12 cellular contexts compared by ENCODE assay signal in genomic region chr12:93166891-93167307, GRCh38.
DNase-seq lines count a peak whose midpoint lies in the region; ATAC-seq and TF ChIP-seq lines count a peak whose summit lies in the region.
"Had no signal": no experiment of that assay in that cellular context is flagged by ENCODE, and none has a peak within 500 bp of the region (broad histone marks: within the 10 kb centered on the region; RNA-seq: fewer than 3 reads in every experiment).

No MANE protein-coding gene starts in this region.

- H3K36me3 Mint-ChIP-seq in Calu3 (ENCODE audit: insufficient read depth, unreplicated experiment), result peaks cover 7% of the 10 kb centered on the region
- H3K36me3 Mint-ChIP-seq: natural killer cell had no signal

- H3K4me3 Mint-ChIP-seq in Calu3 (ENCODE audit: low read depth, unreplicated experiment), result no peak overlapping the region
- H3K4me3 Mint-ChIP-seq: natural killer cell had no signal

- no peak overlapping the region for H3K9ac ChIP-seq in rectal smooth muscle tissue (ENCODE audit: low read length)

- no peaks in the 10 kb centered on the region for H3K9me3 Mint-ChIP-seq in Calu3 (ENCODE audit: low read depth, unreplicated experiment)
- H3K9me3 Mint-ChIP-seq: natural killer cell had no signal

- peak; percentile 73 for ATAC-seq in GM19043 (IDR thresholded peaks at IDR 0.05; ENCODE audit: low read depth, unreplicated experiment)
- peak; percentile 56 for ATAC-seq in HG02642 (IDR thresholded peaks at IDR 0.05; ENCODE audit: poor library complexity, unreplicated experiment)
- peak; percentile 70 for ATAC-seq in HG03565 (IDR thresholded peaks at IDR 0.05; ENCODE audit: unreplicated experiment)
- ATAC-seq: natural killer cell had no signal

- H3K27ac Mint-ChIP-seq in Calu3 (ENCODE audit: unreplicated experiment), result no peak overlapping the region
- H3K27ac Mint-ChIP-seq: natural killer cell had no signal

- H3K27ac ChIP-seq in rectal smooth muscle tissue (ENCODE audit: low read depth, low read length), result no peak overlapping the region
- H3K27ac ChIP-seq: SK-N-MC had no signal

- no peaks in the 10 kb centered on the region for H3K27me3 ChIP-seq in rectal smooth muscle tissue (ENCODE audit: control insufficient read depth, insufficient read depth, low read length)
- H3K27me3 ChIP-seq: cardiac muscle cell had no signal

- no peak for DNase-seq in midbrain (lab: John Stamatoyannopoulos, UW)
- DNase-seq in Calu3, result no peak
- no peak for DNase-seq in stimulated activated CD4-positive, alpha-beta T cell treated with anti-CD3 and anti-CD28 coated beads, Interleukin-15, amount 100 ng/mL, for 24 hours
- DNase-seq in CD1c-positive myeloid dendritic cell (ENCODE audit: extremely low spot score), result no peak
- DNase-seq: natural killer cell, NCI-H1417 treated with DMSO at 0.1 percent for 48 hours had no signal

- intact Hi-C loops in Calu3 (cut with micrococcal nuclease; ENCODE audit: unreplicated experiment), result no loop called here

- CTCF ChIA-PET in Calu3 (lab: Charles Lee), result no interaction called here

- H3K4me1 Mint-ChIP-seq in Calu3 (ENCODE audit: low read depth, unreplicated experiment), result peaks cover 18% of the 10 kb centered on the region
- H3K4me1 Mint-ChIP-seq: natural killer cell had no signal

- no TSS peak for BruUV-seq in Calu3 (replicated peaks; lab: Mats Ljungman, UMichigan)

- H3K4me1 ChIP-seq in rectal smooth muscle tissue (ENCODE audit: control insufficient read depth, insufficient read depth, low read length), result no peaks in the 10 kb centered on the region

- H3K4me3 ChIP-seq in rectal smooth muscle tissue (ENCODE audit: low read length), result peak overlapping the region; percentile 24
- H3K4me3 ChIP-seq: cardiac muscle cell, SK-N-MC had no signal

- H3K27me3 Mint-ChIP-seq in Calu3 (ENCODE audit: unreplicated experiment), result no peaks in the 10 kb centered on the region

- TF ChIP-seq CTCF in Calu3 (IDR thresholded peaks at IDR 0.05; ENCODE audit: unreplicated experiment), result no peak

- no peaks in the 10 kb centered on the region for H3K36me3 ChIP-seq in rectal smooth muscle tissue (ENCODE audit: control insufficient read depth, insufficient read depth, low read length)
- H3K36me3 ChIP-seq: cardiac muscle cell had no signal
